In the genomic region with DNA sequence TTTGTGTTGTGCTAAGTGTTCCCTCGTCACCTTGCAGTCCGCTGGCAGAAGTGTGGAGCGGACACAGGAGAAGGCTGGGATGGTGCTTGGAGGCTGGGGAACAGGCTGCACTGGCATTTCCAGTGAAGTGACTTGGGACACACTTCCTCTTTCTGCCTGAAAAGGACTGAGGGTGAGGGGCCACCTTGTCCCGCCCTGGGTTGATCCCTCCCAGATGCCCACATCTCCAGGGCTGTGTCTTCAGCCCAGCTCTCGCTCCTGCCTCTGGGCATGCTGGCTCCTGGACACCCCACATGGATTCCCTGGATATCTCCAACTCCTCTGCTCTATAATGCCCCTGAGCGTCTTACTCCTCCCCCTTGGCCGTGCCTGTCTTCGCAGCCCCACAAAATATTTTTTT, we compare ENCODE assay signal across 15 cellular contexts.
DNase-seq lines count a peak whose midpoint lies in the region; ATAC-seq, FAIRE-seq and TF ChIP-seq lines count a peak whose summit lies in the region.
"Had no signal": no experiment of that assay in that cellular context is flagged by ENCODE, and none has a peak within 500 bp of the region (broad histone marks: within the 10 kb centered on the region; RNA-seq: fewer than 3 reads in every experiment).

No MANE protein-coding gene starts in this region.

- H2BK20ac ChIP-seq in H1 (ENCODE audit: low read length), result no peak overlapping the region

- H3K27ac ChIP-seq in mammary epithelial cell (ENCODE audit: insufficient read depth, low read depth, low read length) (no peak overlapping the region), H1 (ENCODE audit: low read depth, low read length) (peak overlapping the region; percentile 34; the same call in 1 of the 2 replicates), trophoblast cell (ENCODE audit: low read depth, low read length) (no peak overlapping the region)
- H3K27ac ChIP-seq in CD4-positive, alpha-beta T cell (ENCODE audit: low read depth, low read length), result no peak overlapping the region
- H3K27ac ChIP-seq: BLaER1 had no signal

- H3K79me1 ChIP-seq in H1 (ENCODE audit: low read depth, low read length) (no peaks in the 10 kb centered on the region), trophoblast cell (ENCODE audit: low read length) (no peaks in the 10 kb centered on the region)

- no peak overlapping the region for H2AK5ac ChIP-seq in H1 (ENCODE audit: low read depth, low read length)
- peak overlapping the region; percentile 59 for H2AK5ac ChIP-seq in trophoblast cell (ENCODE audit: low read length)

- TF ChIP-seq EP300 in H1 (IDR thresholded peaks at IDR 0.05; ENCODE audit: borderline replicate concordance in 1 of 2, low read depth in 2 of 2, low read length in 2 of 2), result no peak

- H4K91ac ChIP-seq in H1 (replicated peaks; ENCODE audit: insufficient read length, low read length) (no peak overlapping the region), trophoblast cell (ENCODE audit: low read depth, low read length) (no peak overlapping the region)

- H3K79me2 ChIP-seq in mammary epithelial cell (ENCODE audit: insufficient read depth, low read length) (no peaks in the 10 kb centered on the region), H1 (ENCODE audit: control insufficient read depth in 1 of 2, insufficient read depth in 2 of 2, low read length in 2 of 2) (no peaks in the 10 kb centered on the region), trophoblast cell (ENCODE audit: control insufficient read depth, insufficient read depth, low read length, poor library complexity) (no peaks in the 10 kb centered on the region)

- H2AFZ ChIP-seq in mammary epithelial cell (ENCODE audit: low read depth, low read length) (no peak overlapping the region), H1 (ENCODE audit: low read length) (no peak overlapping the region), trophoblast cell (ENCODE audit: insufficient read depth, low read length, poor library complexity) (no peak overlapping the region)

- in situ Hi-C loops in mammary epithelial cell (cut with MboI; ENCODE audit: low sequenced_read_pairs in 2 of 2), result no loop called here

- no peak overlapping the region for H2BK5ac ChIP-seq in H1 (ENCODE audit: low read depth, low read length)
- no peak overlapping the region for H2BK5ac ChIP-seq in trophoblast cell (ENCODE audit: low read depth, low read length, poor library complexity)

- DNase-seq in MCF 10A (ENCODE audit: unreplicated experiment) (no peak), mammary epithelial cell (no peak), H1 (ENCODE audit: low read depth in 1 of 2, low spot score in 2 of 2) (no peak), trophoblast cell (peak in 1 of 2 donors; percentile 54), head of caudate nucleus (no peak)
- no peak for DNase-seq in CD4-positive, alpha-beta T cell
- DNase-seq: 8988T, AML-193, DMS 273 treated with DMSO at 0.1 percent for 48 hours had no signal

- H2BK12ac ChIP-seq in H1 (ENCODE audit: low read depth, low read length) (no peak overlapping the region), trophoblast cell (ENCODE audit: low read length) (no peak overlapping the region)

- 99% methylated on average over 8 of the region's 8 CpGs for WGBS in mammary epithelial cell (ENCODE audit: low coverage, missing lambda C conversion rate)
- 87% methylated on average over 8 of the region's 8 CpGs; no CpG with 5 or more reads in 1 of the 2 experiments for WGBS in H1 (ENCODE audit: extremely low coverage in 1 of 2, insufficient coverage in 1 of 2, insufficient read length in 1 of 2, insufficient replicate concordance in 2 of 2, low coverage in 1 of 2, low lambda C conversion rate in 2 of 2, missing lambda C conversion rate in 1 of 2), 2 experiments
- no CpG with 5 or more reads among the region's 8 CpGs for WGBS in trophoblast cell (ENCODE audit: extremely low coverage, insufficient coverage, insufficient read length)

- no peak overlapping the region for H3K4me3 Mint-ChIP-seq in MCF 10A (ENCODE audit: unreplicated experiment)
- H3K4me3 Mint-ChIP-seq in CD4-positive, alpha-beta T cell, result no peak overlapping the region
- H3K4me3 Mint-ChIP-seq: CD4-positive, CD25-positive, alpha-beta regulatory T cell; H9 had no signal

- peaks cover 22% of the 10 kb centered on the region for H3K36me3 Mint-ChIP-seq in MCF 10A (ENCODE audit: insufficient read depth, unreplicated experiment)
- no peaks in the 10 kb centered on the region for H3K36me3 Mint-ChIP-seq in CD4-positive, alpha-beta T cell (ENCODE audit: low read depth)
- H3K36me3 Mint-ChIP-seq: CD4-positive, CD25-positive, alpha-beta regulatory T cell had no signal

- H3K9ac ChIP-seq in mammary epithelial cell (ENCODE audit: insufficient read depth, low read length) (no peak overlapping the region), H1 (replicated peaks in 1 of 4; ENCODE audit: extremely low read depth in 1 of 4, low read depth in 3 of 4, low read length in 3 of 4) (no peak overlapping the region), trophoblast cell (ENCODE audit: low read length) (no peak overlapping the region)
- H3K9ac ChIP-seq: BLaER1 had no signal

- H3K9me3 ChIP-seq in mammary epithelial cell (replicated peaks; ENCODE audit: insufficient read depth, low read length) (no peaks in the 10 kb centered on the region), H1 (ENCODE audit: insufficient read depth in 2 of 2, low read depth in 1 of 2, low read length in 1 of 2) (no peaks in the 10 kb centered on the region), trophoblast cell (ENCODE audit: insufficient read depth, low read depth, low read length) (no peaks in the 10 kb centered on the region)
- no peaks in the 10 kb centered on the region for H3K9me3 ChIP-seq in CD4-positive, alpha-beta T cell (ENCODE audit: control insufficient read depth, low read length)
- H3K9me3 ChIP-seq: BLaER1 had no signal

- BruUV-seq in MCF 10A (replicated peaks; lab: Mats Ljungman, UMichigan), result no TSS peak
- no TSS peak for BruUV-seq in mammary epithelial cell (replicated peaks; lab: Mats Ljungman, UMichigan)

- H4K8ac ChIP-seq in H1 (ENCODE audit: extremely low read depth, insufficient read depth, low read length) (no peak overlapping the region), trophoblast cell (ENCODE audit: low read depth, low read length) (no peak overlapping the region)

- no peak overlapping the region for H4K5ac ChIP-seq in H1 (ENCODE audit: insufficient read length, low read depth, low read length)

- H3K4me1 ChIP-seq in mammary epithelial cell (ENCODE audit: insufficient read depth, low read length) (no peaks in the 10 kb centered on the region), H1 (replicated peaks in 1 of 4; ENCODE audit: control insufficient read depth in 3 of 4, insufficient read depth in 4 of 4, low read length in 3 of 4) (0 out of 7 replicates have a peak, but pooled peaks cover 0 to 1% (median 0%) of the 10 kb centered on the region in 4 experiments), trophoblast cell (ENCODE audit: control insufficient read depth in 1 of 2, insufficient read depth in 2 of 2, low read length in 2 of 2) (peaks cover 0 to 3% of the 10 kb centered on the region in 2 experiments)
- H3K4me1 ChIP-seq: BLaER1 had no signal

- H3K23me2 ChIP-seq in H1 (ENCODE audit: low read depth, low read length), result no peaks in the 10 kb centered on the region

- TF ChIP-seq CTCF in MCF 10A (IDR thresholded peaks at IDR 0.05; ENCODE audit: unreplicated experiment) (no peak), mammary epithelial cell (conservative IDR thresholded peaks at IDR 0.05 in 1 of 2, IDR thresholded peaks at IDR 0.05 in 1 of 2; ENCODE audit: extremely low read depth in 1 of 2, insufficient read depth in 1 of 2, low read depth in 1 of 2, low read length in 2 of 2) (no peak), H1 (IDR thresholded peaks at IDR 0.05; ENCODE audit: control extremely low read depth in 1 of 3, insufficient read depth in 1 of 3, low read depth in 1 of 3, low read length in 3 of 3) (no peak)
- no peak for TF ChIP-seq CTCF in CD4-positive, alpha-beta T cell (IDR thresholded peaks at IDR 0.05)

- H3K27me3 ChIP-seq in mammary epithelial cell (ENCODE audit: insufficient read depth, low read length), result no peaks in the 10 kb centered on the region
- H3K27me3 ChIP-seq in H1 (replicated peaks in 1 of 4; ENCODE audit: control insufficient read depth in 3 of 4, extremely low read depth in 1 of 4, insufficient read depth in 3 of 4, low read length in 3 of 4), result no peaks in the 10 kb centered on the region
- H3K27me3 ChIP-seq in trophoblast cell (ENCODE audit: insufficient read depth, low read length), result no peaks in the 10 kb centered on the region
- no peaks in the 10 kb centered on the region for H3K27me3 ChIP-seq in CD4-positive, alpha-beta T cell (ENCODE audit: control insufficient read depth, insufficient read depth, low read length)
- H3K27me3 ChIP-seq: BLaER1 had no signal

- no peaks in the 10 kb centered on the region for H3K27me3 Mint-ChIP-seq in MCF 10A (ENCODE audit: insufficient read depth, unreplicated experiment)
- H3K27me3 Mint-ChIP-seq in CD4-positive, alpha-beta T cell, result no peaks in the 10 kb centered on the region
- H3K27me3 Mint-ChIP-seq: CD4-positive, CD25-positive, alpha-beta regulatory T cell had no signal

- FAIRE-seq in H1 (lab: Jason Lieb, UNC), result no peak
- FAIRE-seq: GM12892 had no signal

- intact Hi-C loops in MCF 10A (cut with micrococcal nuclease) (loop anchor here (10.0 kb wide), 1 partner anchor 105 kb away; no protein-coding TSS in a partner anchor), mammary epithelial cell (cut with micrococcal nuclease) (no loop called here), head of caudate nucleus (cut with DNase I) (no loop called here)
- intact Hi-C loops in CD4-positive, alpha-beta T cell (cut with DNase I, micrococcal nuclease), result no loop called here

- H3K23ac ChIP-seq in H1 (ENCODE audit: insufficient read length) (no peak overlapping the region), trophoblast cell (ENCODE audit: low read length) (no peak overlapping the region)

- H3K4me1 Mint-ChIP-seq in MCF 10A (ENCODE audit: insufficient read depth, unreplicated experiment), result peaks cover 9% of the 10 kb centered on the region
- H3K4me1 Mint-ChIP-seq in CD4-positive, alpha-beta T cell (ENCODE audit: low read depth), result no peaks in the 10 kb centered on the region
- H3K4me1 Mint-ChIP-seq: CD4-positive, CD25-positive, alpha-beta regulatory T cell had no signal

- H3K4ac ChIP-seq in H1 (replicated peaks; ENCODE audit: insufficient read length, low read depth, low read length) (no peak overlapping the region), trophoblast cell (ENCODE audit: low read depth, low read length) (no peak overlapping the region)

- H4K12ac ChIP-seq in trophoblast cell (ENCODE audit: low read depth, low read length), result no peak overlapping the region

- ATAC-seq in GM19035 (IDR thresholded peaks at IDR 0.05; ENCODE audit: unreplicated experiment) (no peak), HG03045 (IDR thresholded peaks at IDR 0.05; ENCODE audit: unreplicated experiment) (no peak)
- no peak for ATAC-seq in CD4-positive, alpha-beta T cell (ENCODE audit: poor library complexity)

- H3K4me3 ChIP-seq in mammary epithelial cell (replicated peaks in 1 of 3; ENCODE audit: insufficient read depth in 1 of 3, low read depth in 2 of 3, low read length in 3 of 3) (no peak overlapping the region), H1 (ENCODE audit: extremely low read depth in 1 of 4, insufficient read depth in 2 of 4, low read depth in 3 of 4, low read length in 4 of 4) (no peak overlapping the region), trophoblast cell (ENCODE audit: low read depth, low read length) (no peak overlapping the region)
- H3K4me3 ChIP-seq: BLaER1 had no signal

- H3K36me3 ChIP-seq in mammary epithelial cell (ENCODE audit: insufficient read depth, low read length) (no peaks in the 10 kb centered on the region), H1 (ENCODE audit: control insufficient read depth in 2 of 4, insufficient read depth in 4 of 4, low read length in 3 of 4) (no peaks in the 10 kb centered on the region), trophoblast cell (ENCODE audit: control insufficient read depth in 1 of 2, insufficient read depth in 2 of 2, low read length in 2 of 2) (peaks cover 0 to 2% of the 10 kb centered on the region in 2 experiments)
- H3K36me3 ChIP-seq: BLaER1 had no signal

- H3K18ac ChIP-seq in H1 (ENCODE audit: extremely low read depth, low read length), result no peak overlapping the region
- H3K18ac ChIP-seq in trophoblast cell (ENCODE audit: low read length), result no peak overlapping the region

- dilution Hi-C loops in mammary epithelial cell (cut with HindIII; ENCODE audit: low sequenced_read_pairs), result no loop called here

- no peak overlapping the region for H3K14ac ChIP-seq in H1 (ENCODE audit: insufficient read length)
- no peak overlapping the region for H3K14ac ChIP-seq in trophoblast cell (ENCODE audit: low read length)

- H2BK120ac ChIP-seq in H1 (replicated peaks; ENCODE audit: low read depth, low read length), result no peak overlapping the region
- H2BK120ac ChIP-seq in trophoblast cell (ENCODE audit: insufficient read depth, low read length, poor library complexity), result no peak overlapping the region

- no peak overlapping the region for H3K4me2 ChIP-seq in mammary epithelial cell (ENCODE audit: insufficient read depth, low read depth, low read length)
- H3K4me2 ChIP-seq in H1 (ENCODE audit: insufficient read depth in 1 of 2, low read depth in 2 of 2, low read length in 2 of 2), result no peak overlapping the region
- no peak overlapping the region for H3K4me2 ChIP-seq in trophoblast cell (ENCODE audit: low read length)
- H3K4me2 ChIP-seq: BLaER1 had no signal

- TF ChIP-seq POLR2A in H1 (IDR thresholded peaks at IDR 0.05; ENCODE audit: control extremely low read depth in 1 of 2, low read depth in 2 of 2, low read length in 2 of 2), result no peak

- CTCF ChIA-PET in MCF 10A (lab: Yijun Ruan, JAX), result no interaction called here
- CTCF ChIA-PET in mammary epithelial cell (lab: Charles Lee; ENCODE audit: low non-redundant PET), result no interaction called here
- CTCF ChIA-PET in H1 (lab: Charles Lee; ENCODE audit: partially characterized antibody), result interaction anchor here (0.7 to 2.1 kb wide), 13 partner anchors 18 to 718 kb away, joined by 3 to 7 read pairs (median 3); no protein-coding TSS in a partner anchor
- CTCF ChIA-PET in CD4-positive, alpha-beta T cell (lab: Charles Lee), result no interaction called here

- no peak overlapping the region for H3K56ac ChIP-seq in H1 (replicated peaks; ENCODE audit: insufficient read length, low read depth, low read length)

- H4K20me1 ChIP-seq in mammary epithelial cell (ENCODE audit: insufficient read depth, low read length) (no peaks in the 10 kb centered on the region), H1 (replicated peaks in 1 of 2; ENCODE audit: control insufficient read depth in 1 of 2, insufficient read depth in 2 of 2, low read length in 2 of 2) (no peaks in the 10 kb centered on the region)
- H4K20me1 ChIP-seq: BLaER1 had no signal

- no peak overlapping the region for H2BK15ac ChIP-seq in H1 (ENCODE audit: low read length)

- peak overlapping the region; percentile 28 for H3K27ac Mint-ChIP-seq in MCF 10A (ENCODE audit: low read depth, unreplicated experiment)
- no peak overlapping the region for H3K27ac Mint-ChIP-seq in CD4-positive, alpha-beta T cell
- H3K27ac Mint-ChIP-seq: CD4-positive, CD25-positive, alpha-beta regulatory T cell had no signal

- H3K9me3 Mint-ChIP-seq in MCF 10A (ENCODE audit: unreplicated experiment), result no peaks in the 10 kb centered on the region
- no peaks in the 10 kb centered on the region for H3K9me3 Mint-ChIP-seq in CD4-positive, alpha-beta T cell
- H3K9me3 Mint-ChIP-seq: H9 had no signal

- POLR2A ChIA-PET in MCF 10A (lab: Yijun Ruan, JAX), result no interaction called here
- POLR2A ChIA-PET in H1 (lab: Charles Lee; ENCODE audit: partially characterized antibody), result interaction anchor here (0.7 to 1.9 kb wide), 3 partner anchors 14 to 51 kb away, joined by 3 to 4 read pairs (median 4); no protein-coding TSS in a partner anchor
- POLR2A ChIA-PET in CD4-positive, alpha-beta T cell (lab: Charles Lee), result no interaction called here

- TF ChIP-seq RAD21 in H1 (IDR thresholded peaks at IDR 0.05 in 1 of 2, conservative IDR thresholded peaks at IDR 0.05 in 1 of 2; ENCODE audit: low read depth in 2 of 2, low read length in 2 of 2), result no peak
